35 cellular contexts compared by ENCODE assay signal in the genomic region with DNA sequence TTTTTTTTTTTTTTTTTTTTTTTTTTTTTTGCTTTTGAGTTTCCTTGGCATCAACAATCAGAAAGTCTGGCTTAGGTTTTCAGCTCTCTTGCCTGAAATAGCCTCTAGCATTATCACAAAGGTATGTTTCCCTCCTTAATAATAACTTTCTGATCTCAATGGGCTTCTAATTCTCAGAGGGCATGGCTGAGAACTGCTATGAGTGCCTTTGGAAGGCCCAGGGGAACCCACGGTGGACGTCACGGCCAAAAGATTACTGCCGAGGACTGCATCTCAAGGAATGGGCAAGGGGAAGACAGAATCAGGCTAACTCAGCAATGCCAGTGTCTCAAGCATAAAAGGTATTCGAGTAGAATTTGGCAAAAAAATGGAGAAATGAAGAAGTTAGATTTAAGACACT.
"Had no signal": no experiment of that assay in that cellular context is flagged by ENCODE, and none has a peak within 500 bp of the region (broad histone marks: within the 10 kb centered on the region; RNA-seq: fewer than 3 reads in every experiment).

No MANE protein-coding gene starts in this region.

- H3K27ac Mint-ChIP-seq: activated B cell treated with CpG ODN at 0.5 μM for 24 hours; activated CD4-positive, alpha-beta memory T cell treated with anti-CD3 and anti-CD28 coated beads, Interleukin-2, amount 10 ng/mL, durations not matched to agents 7 days and 5 days; activated CD4-positive, alpha-beta T cell treated with anti-CD3 and anti-CD28 coated beads for 36 hours; activated CD4-positive, alpha-beta T cell treated with anti-CD3 and anti-CD28 coated beads, Interleukin-2, amount 10 ng/mL, durations not matched to agents 7 days and 5 days; activated CD8-positive, alpha-beta memory T cell treated with anti-CD3 and anti-CD28 coated beads, Interleukin-2, amount 10 ng/mL, durations not matched to agents 7 days and 5 days; activated CD8-positive, alpha-beta T cell treated with anti-CD3 and anti-CD28 coated beads, Interleukin-2, amount 10 ng/mL, durations not matched to agents 7 days and 5 days; activated naive CD4-positive, alpha-beta T cell treated with anti-CD3 and anti-CD28 coated beads, Interleukin-2, amount 10 ng/mL, durations not matched to agents 7 days and 5 days; activated naive CD4-positive, alpha-beta T cell treated with anti-CD3 and anti-CD28 coated beads, Interleukin-2, amount 50 U/mL, for 24 hours; activated naive CD8-positive, alpha-beta T cell; activated naive CD8-positive, alpha-beta T cell treated with anti-CD3 and anti-CD28 coated beads, Interleukin-2, amount 10 ng/mL, durations not matched to agents 7 days and 5 days; activated naive CD8-positive, alpha-beta T cell treated with anti-CD3 and anti-CD28 coated beads, Interleukin-2, amount 50 U/mL, for 24 hours; activated T-cell treated with anti-CD3 and anti-CD28 coated beads, Interleukin-2, amount 50 U/mL, for 24 hours; activated T-helper 2 cell treated with anti-CD3 and anti-CD28 coated beads, Interferon-gamma antibody, Interleukin-2, Interleukin-4, amounts not matched to agents 10 μg/mL and 5 μg/mL and 100 μg/mL, durations not matched to agents 14 hours and 24 hours and 36 hours; brain; T-helper 1 cell treated with Interleukin-12 subunit alpha and Interleukin-12 subunit beta and Interleukin-4 antibody, amounts not matched to agents 30 μg/mL and 1 μg/mL, for 36 hours; T-helper 2 cell treated with Interferon-gamma antibody and Interleukin-4, amounts not matched to agents 5 μg/mL and 100 μg/mL, for 36 hours had no signal

- H3K27me3 Mint-ChIP-seq: activated CD8-positive, alpha-beta memory T cell treated with anti-CD3 and anti-CD28 coated beads, Interleukin-2, amount 10 ng/mL, durations not matched to agents 7 days and 5 days; activated naive CD4-positive, alpha-beta T cell treated with anti-CD3 and anti-CD28 coated beads, Interleukin-2, amount 10 ng/mL, durations not matched to agents 7 days and 5 days; activated naive CD8-positive, alpha-beta T cell; brain had no signal

- DNase-seq: activated B cell treated with CpG ODN at 0.5 μM for 24 hours; activated CD4-positive, alpha-beta memory T cell treated with anti-CD3 and anti-CD28 coated beads, Interleukin-2, amount 10 ng/mL, durations not matched to agents 7 days and 5 days; activated CD4-positive, alpha-beta T cell treated with anti-CD3 and anti-CD28 coated beads for 1 hour; activated CD4-positive, alpha-beta T cell treated with anti-CD3 and anti-CD28 coated beads for 36 hours; activated CD4-positive, alpha-beta T cell treated with anti-CD3 and anti-CD28 coated beads for 48 hours; activated CD4-positive, alpha-beta T cell treated with anti-CD3 and anti-CD28 coated beads, Interleukin-2, amount 10 ng/mL, durations not matched to agents 7 days and 5 days; activated CD4-positive, alpha-beta T cell treated with anti-CD3 and anti-CD28 coated beads, Interleukin-2, amount 50 U/mL, for 48 hours; activated CD8-positive, alpha-beta memory T cell treated with anti-CD3 and anti-CD28 coated beads for 24 hours; activated CD8-positive, alpha-beta memory T cell treated with anti-CD3 and anti-CD28 coated beads, Interleukin-2, amount 10 ng/mL, durations not matched to agents 7 days and 5 days; activated CD8-positive, alpha-beta memory T cell treated with anti-CD3 and anti-CD28 coated beads, Interleukin-2, amount 50 U/mL, for 48 hours; activated CD8-positive, alpha-beta T cell treated with anti-CD3 and anti-CD28 coated beads, Interleukin-2, amount 10 ng/mL, durations not matched to agents 7 days and 5 days; activated effector memory CD4-positive, alpha-beta T cell treated with Interleukin-2 at 50 U/mL for 16 hours; activated gamma-delta T cell; activated naive CD4-positive, alpha-beta T cell treated with anti-CD3 and anti-CD28 coated beads, Interleukin-2, amount 10 ng/mL, durations not matched to agents 7 days and 5 days; activated naive CD4-positive, alpha-beta T cell treated with Interleukin-2 at 50 U/mL for 16 hours; activated naive CD8-positive, alpha-beta T cell treated with anti-CD3 and anti-CD28 coated beads, Interleukin-2, amount 10 ng/mL, durations not matched to agents 7 days and 5 days; activated naive CD8-positive, alpha-beta T cell treated with anti-CD3 and anti-CD28 coated beads, Interleukin-2, amount 50 U/mL, for 24 hours; activated T-cell treated with anti-CD3 and anti-CD28 coated beads, Interleukin-2, amount 50 U/mL, for 24 hours; activated T-cell treated with anti-CD3 and anti-CD28 coated beads, Interleukin-2, amount 50 U/mL, for 48 hours; amygdala; anterior cingulate cortex; caudate nucleus; cerebellar nuclear complex; T-helper 1 cell; T-helper 2 cell; T-helper 9 cell had no signal

- H3K27me3 ChIP-seq: cardiac muscle cell had no signal

- H3K9me3 Mint-ChIP-seq: activated CD4-positive, alpha-beta T cell treated with anti-CD3 and anti-CD28 coated beads, Interleukin-2, amount 10 ng/mL, durations not matched to agents 7 days and 5 days; activated naive CD4-positive, alpha-beta T cell treated with anti-CD3 and anti-CD28 coated beads, Interleukin-2, amount 10 ng/mL, durations not matched to agents 7 days and 5 days; activated T-helper 2 cell treated with anti-CD3 and anti-CD28 coated beads, Interferon-gamma antibody, Interleukin-2, Interleukin-4, amounts not matched to agents 10 μg/mL and 5 μg/mL and 100 μg/mL, durations not matched to agents 14 hours and 24 hours and 36 hours had no signal

- H3K36me3 Mint-ChIP-seq: activated CD8-positive, alpha-beta memory T cell treated with anti-CD3 and anti-CD28 coated beads, Interleukin-2, amount 10 ng/mL, durations not matched to agents 7 days and 5 days; activated naive CD4-positive, alpha-beta T cell treated with anti-CD3 and anti-CD28 coated beads, Interleukin-2, amount 10 ng/mL, durations not matched to agents 7 days and 5 days; activated naive CD4-positive, alpha-beta T cell treated with anti-CD3 and anti-CD28 coated beads, Interleukin-2, amount 50 U/mL, for 24 hours; activated naive CD8-positive, alpha-beta T cell treated with anti-CD3 and anti-CD28 coated beads, Interleukin-2, amount 10 ng/mL, durations not matched to agents 7 days and 5 days; brain had no signal

- ATAC-seq: activated CD4-positive, alpha-beta T cell treated with anti-CD3 and anti-CD28 coated beads for 36 hours; activated CD8-positive, alpha-beta memory T cell treated with anti-CD3 and anti-CD28 coated beads, Interleukin-2, amount 10 ng/mL, durations not matched to agents 7 days and 5 days; activated CD8-positive, alpha-beta T cell treated with anti-CD3 and anti-CD28 coated beads, Interleukin-2, amount 10 ng/mL, durations not matched to agents 7 days and 5 days; activated naive CD8-positive, alpha-beta T cell treated with anti-CD3 and anti-CD28 coated beads, Interleukin-2, amount 50 U/mL, for 24 hours had no signal

- H3K27ac ChIP-seq: cardiac muscle cell, VCaP had no signal

- H3K4me3 Mint-ChIP-seq: activated B cell treated with CpG ODN at 0.5 μM for 24 hours; activated CD4-positive, alpha-beta memory T cell treated with anti-CD3 and anti-CD28 coated beads, Interleukin-2, amount 10 ng/mL, durations not matched to agents 7 days and 5 days; activated CD4-positive, alpha-beta T cell treated with anti-CD3 and anti-CD28 coated beads for 36 hours; activated CD4-positive, alpha-beta T cell treated with anti-CD3 and anti-CD28 coated beads, Interleukin-2, amount 10 ng/mL, durations not matched to agents 7 days and 5 days; activated CD8-positive, alpha-beta memory T cell treated with anti-CD3 and anti-CD28 coated beads, Interleukin-2, amount 10 ng/mL, durations not matched to agents 7 days and 5 days; activated CD8-positive, alpha-beta T cell treated with anti-CD3 and anti-CD28 coated beads, Interleukin-2, amount 10 ng/mL, durations not matched to agents 7 days and 5 days; activated naive CD4-positive, alpha-beta T cell treated with anti-CD3 and anti-CD28 coated beads, Interleukin-2, amount 10 ng/mL, durations not matched to agents 7 days and 5 days; activated naive CD4-positive, alpha-beta T cell treated with anti-CD3 and anti-CD28 coated beads, Interleukin-2, amount 50 U/mL, for 24 hours; activated naive CD8-positive, alpha-beta T cell; activated naive CD8-positive, alpha-beta T cell treated with anti-CD3 and anti-CD28 coated beads, Interleukin-2, amount 10 ng/mL, durations not matched to agents 7 days and 5 days; activated naive CD8-positive, alpha-beta T cell treated with anti-CD3 and anti-CD28 coated beads, Interleukin-2, amount 50 U/mL, for 24 hours; activated T-cell treated with anti-CD3 and anti-CD28 coated beads, Interleukin-2, amount 50 U/mL, for 24 hours; brain; central memory CD8-positive, alpha-beta T cell; T-helper 1 cell treated with Interleukin-12 subunit alpha and Interleukin-12 subunit beta and Interleukin-4 antibody, amounts not matched to agents 30 μg/mL and 1 μg/mL, for 36 hours; T-helper 2 cell treated with Interferon-gamma antibody and Interleukin-4, amounts not matched to agents 5 μg/mL and 100 μg/mL, for 36 hours had no signal

- H3K4me3 ChIP-seq: cardiac muscle cell had no signal

- H3K4me1 Mint-ChIP-seq: activated B cell treated with CpG ODN at 0.5 μM for 24 hours; activated CD4-positive, alpha-beta memory T cell treated with anti-CD3 and anti-CD28 coated beads, Interleukin-2, amount 10 ng/mL, durations not matched to agents 7 days and 5 days; activated CD4-positive, alpha-beta T cell treated with anti-CD3 and anti-CD28 coated beads for 36 hours; activated CD4-positive, alpha-beta T cell treated with anti-CD3 and anti-CD28 coated beads, Interleukin-2, amount 10 ng/mL, durations not matched to agents 7 days and 5 days; activated CD8-positive, alpha-beta memory T cell treated with anti-CD3 and anti-CD28 coated beads, Interleukin-2, amount 10 ng/mL, durations not matched to agents 7 days and 5 days; activated naive CD4-positive, alpha-beta T cell treated with anti-CD3 and anti-CD28 coated beads, Interleukin-2, amount 10 ng/mL, durations not matched to agents 7 days and 5 days; activated naive CD4-positive, alpha-beta T cell treated with anti-CD3 and anti-CD28 coated beads, Interleukin-2, amount 50 U/mL, for 24 hours; activated naive CD8-positive, alpha-beta T cell treated with anti-CD3 and anti-CD28 coated beads, Interleukin-2, amount 10 ng/mL, durations not matched to agents 7 days and 5 days; activated naive CD8-positive, alpha-beta T cell treated with anti-CD3 and anti-CD28 coated beads, Interleukin-2, amount 50 U/mL, for 24 hours; brain; central memory CD8-positive, alpha-beta T cell had no signal

- H3K36me3 ChIP-seq: cardiac muscle cell had no signal
